In the genomic region with DNA sequence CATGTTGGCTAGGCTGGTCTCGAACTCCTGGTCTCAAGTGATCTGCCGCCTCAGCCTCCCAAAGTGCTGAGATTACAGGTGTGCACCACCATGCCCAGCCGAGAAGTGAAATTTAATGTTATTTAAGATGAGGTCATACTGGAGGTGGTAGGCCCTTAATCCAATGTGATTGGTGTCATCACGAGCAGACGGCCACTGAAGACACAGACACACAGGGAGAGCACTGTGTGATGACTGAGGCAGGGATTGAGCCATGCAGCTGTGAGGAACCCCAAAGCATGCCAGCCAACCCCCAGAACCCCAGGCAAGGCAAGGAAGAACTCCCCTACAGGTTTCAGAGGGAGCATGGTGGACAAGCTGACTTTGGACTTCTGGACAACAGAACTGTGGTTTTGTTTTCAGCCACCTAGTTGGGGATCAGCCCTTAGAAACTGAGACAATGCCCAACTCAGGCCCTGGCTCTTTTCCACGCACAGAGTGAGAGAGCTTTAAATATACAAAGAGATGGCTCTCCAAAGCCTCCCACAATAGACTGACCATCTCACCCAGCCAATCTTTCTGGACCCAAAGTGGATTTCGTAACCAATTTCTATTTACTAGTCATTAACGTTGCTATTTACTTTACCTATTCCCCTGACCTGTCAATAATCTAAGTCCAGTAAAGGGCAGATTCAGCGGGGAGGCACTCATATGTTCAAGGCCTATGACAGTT, we compare ENCODE assay signal across 27 cellular contexts. TPM values are rescaled to one million over a fixed set of nuclear protein-coding genes. Genes with fewer than 3 reads are reported as not detected.
DNase-seq lines count a peak whose midpoint lies in the region; ATAC-seq and TF ChIP-seq lines count a peak whose summit lies in the region.
"Had no signal": no experiment of that assay in that cellular context is flagged by ENCODE, and none has a peak within 500 bp of the region (broad histone marks: within the 10 kb centered on the region; RNA-seq: fewer than 3 reads in every experiment).

No MANE protein-coding gene starts in this region.

- no peak for TF ChIP-seq CTCF in Caco-2 (IDR thresholded peaks at IDR 0.05; ENCODE audit: insufficient read depth in 1 of 2, low read depth in 1 of 2, low read length in 1 of 2, severe bottlenecking in 1 of 2, unreplicated experiment in 1 of 2)
- no peak for TF ChIP-seq CTCF in right lobe of liver (IDR thresholded peaks at IDR 0.05)
- TF ChIP-seq CTCF in coronary artery (IDR thresholded peaks at IDR 0.05) = no peak

- H3K4me1 Mint-ChIP-seq in Caco-2 (ENCODE audit: low read depth, unreplicated experiment) = peaks cover 23% of the 10 kb centered on the region
- H3K4me1 Mint-ChIP-seq in effector memory CD8-positive, alpha-beta T cell (ENCODE audit: low read depth in 2 of 2) = no peaks in the 10 kb centered on the region
- no peaks in the 10 kb centered on the region for H3K4me1 Mint-ChIP-seq in activated CD8-positive, alpha-beta memory T cell treated with anti-CD3 and anti-CD28 coated beads, Interleukin-2, amount 10 ng/mL, durations not matched to agents 7 days and 5 days
- H3K4me1 Mint-ChIP-seq in activated naive CD4-positive, alpha-beta T cell treated with anti-CD3 and anti-CD28 coated beads, Interleukin-2, amount 10 ng/mL, durations not matched to agents 7 days and 5 days = no peaks in the 10 kb centered on the region
- H3K4me1 Mint-ChIP-seq: activated CD4-positive, alpha-beta T cell treated with anti-CD3 and anti-CD28 coated beads, Interleukin-2, amount 10 ng/mL, durations not matched to agents 7 days and 5 days; CD8-positive, alpha-beta memory T cell; stimulated activated naive CD8-positive, alpha-beta T cell treated with anti-CD3 and anti-CD28 coated beads, Interleukin-15, amount 100 ng/mL, for 72 hours had no signal

- peak overlapping the region; percentile 68 to 88 (median 68) for H3K27ac ChIP-seq in right lobe of liver
- no peak overlapping the region for H3K27ac ChIP-seq in coronary artery
- H3K27ac ChIP-seq: colonic mucosa, SJCRH30 had no signal

- H3K36me3 ChIP-seq in Caco-2 (ENCODE audit: control insufficient read depth, insufficient read depth, low read length) (no peaks in the 10 kb centered on the region), right lobe of liver (no peaks in the 10 kb centered on the region)
- H3K36me3 ChIP-seq: colonic mucosa, prostate gland, SJCRH30 had no signal

- POLR2A ChIA-PET in Caco-2 (lab: Charles Lee) = interaction anchor here (0.9 kb wide), 1 partner anchor 52 kb away, joined by 3 read pairs; no protein-coding TSS in a partner anchor

- H3K27ac Mint-ChIP-seq in Caco-2 (ENCODE audit: unreplicated experiment) = no peak overlapping the region
- no peak overlapping the region for H3K27ac Mint-ChIP-seq in effector memory CD8-positive, alpha-beta T cell
- no peak overlapping the region for H3K27ac Mint-ChIP-seq in activated CD8-positive, alpha-beta memory T cell treated with anti-CD3 and anti-CD28 coated beads, Interleukin-2, amount 10 ng/mL, durations not matched to agents 7 days and 5 days
- H3K27ac Mint-ChIP-seq in activated naive CD4-positive, alpha-beta T cell treated with anti-CD3 and anti-CD28 coated beads, Interleukin-2, amount 10 ng/mL, durations not matched to agents 7 days and 5 days = no peak overlapping the region
- H3K27ac Mint-ChIP-seq: activated CD4-positive, alpha-beta T cell treated with anti-CD3 and anti-CD28 coated beads, Interleukin-2, amount 10 ng/mL, durations not matched to agents 7 days and 5 days; activated naive CD8-positive, alpha-beta T cell treated with anti-CD3 and anti-CD28 coated beads, Interleukin-2, amount 50 U/mL, for 24 hours; brain; stimulated activated naive CD8-positive, alpha-beta T cell treated with anti-CD3 and anti-CD28 coated beads, Interleukin-15, amount 100 ng/mL, for 72 hours; type B pancreatic cell had no signal

- H3K27me3 ChIP-seq in Caco-2 (replicated peaks; ENCODE audit: control insufficient read depth, insufficient read depth, low read length) (no peaks in the 10 kb centered on the region), right lobe of liver (no peaks in the 10 kb centered on the region)
- H3K27me3 ChIP-seq: colonic mucosa, SJCRH30 had no signal

- TF ChIP-seq POLR2A in right lobe of liver (IDR thresholded peaks at IDR 0.05) = peak; percentile 39

- CTCF ChIA-PET in Caco-2 (lab: Charles Lee) = interaction anchor here (0.6 kb wide), 2 partner anchors 127 to 296 kb away, joined by 3 to 4 read pairs; no protein-coding TSS in a partner anchor
- CTCF ChIA-PET in activated CD8-positive, alpha-beta memory T cell treated with anti-CD3 and anti-CD28 coated beads, Interleukin-2, amount 10 ng/mL, durations not matched to agents 7 days and 5 days (lab: Charles Lee) = no interaction called here
- CTCF ChIA-PET in activated naive CD4-positive, alpha-beta T cell treated with anti-CD3 and anti-CD28 coated beads, Interleukin-2, amount 10 ng/mL, durations not matched to agents 7 days and 5 days (lab: Charles Lee) = no interaction called here

- H3K9me3 Mint-ChIP-seq in Caco-2 (ENCODE audit: unreplicated experiment) = no peaks in the 10 kb centered on the region
- no peaks in the 10 kb centered on the region for H3K9me3 Mint-ChIP-seq in effector memory CD8-positive, alpha-beta T cell
- no peaks in the 10 kb centered on the region for H3K9me3 Mint-ChIP-seq in activated CD8-positive, alpha-beta memory T cell treated with anti-CD3 and anti-CD28 coated beads, Interleukin-2, amount 10 ng/mL, durations not matched to agents 7 days and 5 days (ENCODE audit: low read depth)
- no peaks in the 10 kb centered on the region for H3K9me3 Mint-ChIP-seq in activated naive CD4-positive, alpha-beta T cell treated with anti-CD3 and anti-CD28 coated beads, Interleukin-2, amount 10 ng/mL, durations not matched to agents 7 days and 5 days
- H3K9me3 Mint-ChIP-seq: activated CD4-positive, alpha-beta T cell treated with anti-CD3 and anti-CD28 coated beads, Interleukin-2, amount 10 ng/mL, durations not matched to agents 7 days and 5 days; activated naive CD8-positive, alpha-beta T cell treated with anti-CD3 and anti-CD28 coated beads, Interleukin-2, amount 50 U/mL, for 24 hours; brain; CD8-positive, alpha-beta memory T cell; neural crest cell; stimulated activated naive CD8-positive, alpha-beta T cell treated with anti-CD3 and anti-CD28 coated beads, Interleukin-15, amount 100 ng/mL, for 72 hours; type B pancreatic cell had no signal

- peak; percentile 60 to 78 (median 70) for ATAC-seq in right lobe of liver
- ATAC-seq in effector memory CD8-positive, alpha-beta T cell (replicated peaks) = no peak
- no peak for ATAC-seq in activated CD8-positive, alpha-beta memory T cell treated with anti-CD3 and anti-CD28 coated beads, Interleukin-2, amount 10 ng/mL, durations not matched to agents 7 days and 5 days
- ATAC-seq: activated naive CD8-positive, alpha-beta T cell treated with anti-CD3 and anti-CD28 coated beads, Interleukin-2, amount 50 U/mL, for 24 hours; HCT116; mucosa of descending colon; stimulated activated naive CD8-positive, alpha-beta T cell treated with anti-CD3 and anti-CD28 coated beads, Interleukin-15, amount 100 ng/mL, for 72 hours had no signal

- no TSS peak for BruUV-seq in Caco-2 (replicated peaks; lab: Mats Ljungman, UMichigan)

- no peaks in the 10 kb centered on the region; the same call in 1 of the 2 replicates for H3K9me3 ChIP-seq in Caco-2
- no peaks in the 10 kb centered on the region for H3K9me3 ChIP-seq in right lobe of liver
- H3K9me3 ChIP-seq: colonic mucosa, mucosa of descending colon, prostate gland, SJCRH30 had no signal

- H3K4me1 ChIP-seq in Caco-2 (peaks cover 46% of the 10 kb centered on the region), right lobe of liver (peaks cover 3 to 93% (median 51%) of the 10 kb centered on the region in 4 donors)

- 48% methylated on average over 6 of the region's 9 CpGs for WGBS in right lobe of liver (ENCODE audit: insufficient coverage, low coverage, low lambda C conversion rate, missing lambda C conversion rate)

- DNase-seq in Caco-2 (peak; percentile 43 to 62), NCI-H146 (lab: John Stamatoyannopoulos, UW) (peak; percentile 78), SHP77 (lab: John Stamatoyannopoulos, UW) (peak; percentile 37 to 38), right lobe of liver (peak; percentile 69 to 93 (median 84)), coronary artery (ENCODE audit: low spot score) (no peak)
- DNase-seq in effector memory CD8-positive, alpha-beta T cell = no peak
- no peak for DNase-seq in activated CD8-positive, alpha-beta memory T cell treated with anti-CD3 and anti-CD28 coated beads, Interleukin-2, amount 10 ng/mL, durations not matched to agents 7 days and 5 days
- DNase-seq in activated naive CD4-positive, alpha-beta T cell treated with anti-CD3 and anti-CD28 coated beads, Interleukin-2, amount 10 ng/mL, durations not matched to agents 7 days and 5 days = no peak
- DNase-seq: activated CD4-positive, alpha-beta T cell treated with anti-CD3 and anti-CD28 coated beads, Interleukin-2, amount 10 ng/mL, durations not matched to agents 7 days and 5 days; activated CD8-positive, alpha-beta memory T cell treated with anti-CD3 and anti-CD28 coated beads, Interleukin-2, amount 50 U/mL, for 48 hours; activated naive CD8-positive, alpha-beta T cell treated with anti-CD3 and anti-CD28 coated beads, Interleukin-2, amount 50 U/mL, for 24 hours; CD8-positive, alpha-beta memory T cell; colonic mucosa; DND-41; mucosa of descending colon; NCI-H1694; NCI-H446 treated with DMSO at 0.1 percent for 48 hours; SJCRH30; stimulated activated CD4-positive, alpha-beta T cell treated with anti-CD3 and anti-CD28 coated beads, Interleukin-4, amount 100 ng/mL, for 1 hour; stimulated activated naive CD8-positive, alpha-beta T cell treated with anti-CD3 and anti-CD28 coated beads, Interleukin-15, amount 100 ng/mL, for 72 hours; T-helper 1 cell had no signal

- H3K4me3 Mint-ChIP-seq in Caco-2 (ENCODE audit: unreplicated experiment) = no peak overlapping the region
- no peak overlapping the region for H3K4me3 Mint-ChIP-seq in effector memory CD8-positive, alpha-beta T cell
- H3K4me3 Mint-ChIP-seq in activated CD8-positive, alpha-beta memory T cell treated with anti-CD3 and anti-CD28 coated beads, Interleukin-2, amount 10 ng/mL, durations not matched to agents 7 days and 5 days = no peak overlapping the region
- no peak overlapping the region for H3K4me3 Mint-ChIP-seq in activated naive CD4-positive, alpha-beta T cell treated with anti-CD3 and anti-CD28 coated beads, Interleukin-2, amount 10 ng/mL, durations not matched to agents 7 days and 5 days
- H3K4me3 Mint-ChIP-seq: activated CD4-positive, alpha-beta T cell treated with anti-CD3 and anti-CD28 coated beads, Interleukin-2, amount 10 ng/mL, durations not matched to agents 7 days and 5 days; activated naive CD8-positive, alpha-beta T cell treated with anti-CD3 and anti-CD28 coated beads, Interleukin-2, amount 50 U/mL, for 24 hours; brain; CD8-positive, alpha-beta memory T cell; neural crest cell; stimulated activated naive CD8-positive, alpha-beta T cell treated with anti-CD3 and anti-CD28 coated beads, Interleukin-15, amount 100 ng/mL, for 72 hours; type B pancreatic cell had no signal

- no peaks in the 10 kb centered on the region for H3K36me3 Mint-ChIP-seq in Caco-2 (ENCODE audit: insufficient read depth, unreplicated experiment)
- no peaks in the 10 kb centered on the region for H3K36me3 Mint-ChIP-seq in effector memory CD8-positive, alpha-beta T cell (ENCODE audit: insufficient read depth)
- H3K36me3 Mint-ChIP-seq in activated CD8-positive, alpha-beta memory T cell treated with anti-CD3 and anti-CD28 coated beads, Interleukin-2, amount 10 ng/mL, durations not matched to agents 7 days and 5 days = no peaks in the 10 kb centered on the region
- no peaks in the 10 kb centered on the region for H3K36me3 Mint-ChIP-seq in activated naive CD4-positive, alpha-beta T cell treated with anti-CD3 and anti-CD28 coated beads, Interleukin-2, amount 10 ng/mL, durations not matched to agents 7 days and 5 days
- H3K36me3 Mint-ChIP-seq: brain had no signal

- H3K4me3 ChIP-seq in Caco-2 (ENCODE audit: low read depth, low read length) (no peak overlapping the region), right lobe of liver (no peak overlapping the region), coronary artery (no peak overlapping the region)
- H3K4me3 ChIP-seq: colonic mucosa, mucosa of descending colon, prostate gland, SJCRH30, smooth muscle cell had no signal

- H3K27me3 Mint-ChIP-seq in Caco-2 (ENCODE audit: insufficient read depth, unreplicated experiment) = no peaks in the 10 kb centered on the region
- H3K27me3 Mint-ChIP-seq in effector memory CD8-positive, alpha-beta T cell = peaks cover 17 to 38% of the 10 kb centered on the region in 2 donors
- peaks cover 8% of the 10 kb centered on the region for H3K27me3 Mint-ChIP-seq in activated CD8-positive, alpha-beta memory T cell treated with anti-CD3 and anti-CD28 coated beads, Interleukin-2, amount 10 ng/mL, durations not matched to agents 7 days and 5 days
- no peaks in the 10 kb centered on the region for H3K27me3 Mint-ChIP-seq in activated naive CD4-positive, alpha-beta T cell treated with anti-CD3 and anti-CD28 coated beads, Interleukin-2, amount 10 ng/mL, durations not matched to agents 7 days and 5 days
- H3K27me3 Mint-ChIP-seq: activated naive CD8-positive, alpha-beta T cell treated with anti-CD3 and anti-CD28 coated beads, Interleukin-2, amount 50 U/mL, for 24 hours; brain; stimulated activated naive CD8-positive, alpha-beta T cell treated with anti-CD3 and anti-CD28 coated beads, Interleukin-15, amount 100 ng/mL, for 72 hours had no signal

- intact Hi-C loops in Caco-2 (cut with micrococcal nuclease; ENCODE audit: unreplicated experiment) = no loop called here
- intact Hi-C loops in right lobe of liver (cut with DNase I) = no loop called here

RNA-seq across cellular contexts. Expression of a gene that starts 34.2 kb away (rescaled TPM):
- 29.3 and 29.5 TPM in 2 replicates for total RNA-seq in Caco-2 (2022)
- total RNA-seq in right lobe of liver = 10 to 100 TPM; 17.3 to 31.2 (median 21.5) TPM
- under 1 TPM; 0.12 to 0.45 TPM for total RNA-seq in activated CD8-positive, alpha-beta memory T cell treated with anti-CD3 and anti-CD28 coated beads, Interleukin-2, amount 10 ng/mL, durations not matched to agents 7 days and 5 days

Comparison
In these comparisons a context has a peak if more than half of its experiments do, and no peak if none do; other contexts are left out.
1. DNase-seq: peak in Caco-2 (2 of 2), NCI-H146 (single experiment), SHP77 (2 of 2) and right lobe of liver (3 of 3); none in effector memory CD8-positive, alpha-beta T cell (0 of 3), coronary artery (single experiment), activated CD8-positive, alpha-beta memory T cell treated with anti-CD3 and anti-CD28 coated beads, Interleukin-2, amount 10 ng/mL, durations not matched to agents 7 days and 5 days (single experiment) and activated naive CD4-positive, alpha-beta T cell treated with anti-CD3 and anti-CD28 coated beads, Interleukin-2, amount 10 ng/mL, durations not matched to agents 7 days and 5 days (single experiment).
2. ATAC-seq: peak in right lobe of liver (4 of 4); none in effector memory CD8-positive, alpha-beta T cell (single experiment) and activated CD8-positive, alpha-beta memory T cell treated with anti-CD3 and anti-CD28 coated beads, Interleukin-2, amount 10 ng/mL, durations not matched to agents 7 days and 5 days (single experiment).
3. H3K27ac ChIP-seq: peak in right lobe of liver (3 of 3); none in coronary artery (0 of 2).
4. RNA of a gene that starts 34.2 kb away (total RNA-seq): 29.3 to 29.5 TPM in Caco-2 and 17.3 to 31.2 TPM in right lobe of liver; 0.12 to 0.45 TPM in activated CD8-positive, alpha-beta memory T cell treated with anti-CD3 and anti-CD28 coated beads, Interleukin-2, amount 10 ng/mL, durations not matched to agents 7 days and 5 days; every median in the first group is over 10 times any median in the second.